ENCODE assay signal across 7 cellular contexts in genomic region chr15:93347917-93348316, GRCh38.
"Had no signal": no experiment of that assay in that cellular context is flagged by ENCODE, and none has a peak within 500 bp of the region (broad histone marks: within the 10 kb centered on the region; RNA-seq: fewer than 3 reads in every experiment).

No MANE protein-coding gene starts in this region.

- H3K4me1 Mint-ChIP-seq: IgD-negative memory B cell had no signal

- H3K27ac ChIP-seq: GM23248, HL-60 had no signal

- H3K4me3 ChIP-seq: GM23248, HAP-1 had no signal

- H3K27ac Mint-ChIP-seq: HFFc6, IgD-negative memory B cell had no signal

- H3K4me3 Mint-ChIP-seq: HFFc6, IgD-negative memory B cell had no signal

- H3K36me3 Mint-ChIP-seq: IgD-negative memory B cell had no signal

- H3K4me1 ChIP-seq: HAP-1 had no signal

- H3K9me3 ChIP-seq: HAP-1 had no signal

- H2AFZ ChIP-seq: GM23248 had no signal

- H3K36me3 ChIP-seq: HAP-1 had no signal

- DNase-seq: GM23248, GOT3, H7, HFFc6 had no signal

- H3K9ac ChIP-seq: GM23248 had no signal
